In the genomic region with DNA sequence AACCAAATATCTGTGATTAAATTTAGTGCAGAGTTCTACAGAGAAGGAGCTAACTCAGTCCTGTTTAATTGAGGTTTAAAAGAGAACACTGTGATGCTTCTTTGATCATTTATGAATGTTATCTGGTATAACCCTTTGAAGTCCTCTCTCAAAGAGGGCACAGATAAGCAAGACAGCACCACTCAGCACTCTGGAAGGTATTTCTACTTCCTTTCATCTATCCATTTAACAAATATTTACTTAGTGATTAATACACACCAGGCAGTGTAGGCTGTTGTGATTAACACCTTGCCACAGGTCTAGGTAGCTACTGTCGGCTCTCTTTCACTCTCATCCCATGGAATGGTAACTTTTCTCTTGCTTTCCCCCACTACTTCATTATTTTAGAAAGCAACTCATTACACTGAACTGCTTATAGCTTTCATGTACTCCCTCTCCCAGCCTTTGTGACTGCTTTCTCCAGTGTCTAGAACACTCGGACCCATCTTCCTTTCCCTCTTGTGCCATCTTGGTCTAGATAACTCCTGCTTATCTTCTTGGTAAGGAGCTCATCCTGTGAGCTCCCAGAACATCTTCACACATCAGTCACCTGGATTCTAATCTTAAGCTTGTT, we compare ENCODE assay signal across 1 cellular context.
TF ChIP-seq lines count a peak whose summit lies in the region.

No MANE protein-coding gene starts in this region.

TF ChIP-seq in HepG2, 621 proteins besides CTCF, POLR2A, EP300 and RAD21 (continued from another document and continues in another):
- TF ChIP-seq PHF20 (CRISPR knock-in tag; IDR thresholded peaks at IDR 0.05): no peak
- no peak for TF ChIP-seq HMGXB4 (CRISPR knock-in tag; IDR thresholded peaks at IDR 0.05; ENCODE audit: borderline replicate concordance in 1 of 2, low read depth in 1 of 2)
- peak; percentile 64 for TF ChIP-seq ARNTL (CRISPR knock-in tag; IDR thresholded peaks at IDR 0.05)
- 0 out of 2 replicates have a peak, but pooled peaks have one; percentile 21 for TF ChIP-seq KLF11 (CRISPR knock-in tag; IDR thresholded peaks at IDR 0.05)
- peak; percentile 31; the same call in 1 of the 2 replicates for TF ChIP-seq CCDC6 (CRISPR knock-in tag; IDR thresholded peaks at IDR 0.05)
- no peak for TF ChIP-seq FUBP1 (CRISPR knock-in tag; IDR thresholded peaks at IDR 0.05; ENCODE audit: borderline replicate concordance)
- no peak; the same call in 1 of the 2 replicates for TF ChIP-seq NCOA1 (CRISPR knock-in tag; IDR thresholded peaks at IDR 0.05)
- no peak for TF ChIP-seq ZNF747 (CRISPR knock-in tag; IDR thresholded peaks at IDR 0.05; ENCODE audit: borderline replicate concordance)
- TF ChIP-seq MXD4 (CRISPR knock-in tag; IDR thresholded peaks at IDR 0.05): peak; percentile 74; the same call in 1 of the 2 replicates
- TF ChIP-seq FOXK2 (IDR thresholded peaks at IDR 0.05): 0 out of 2 replicates have a peak, but pooled peaks have one; percentile 13
- TF ChIP-seq U2AF1 (optimal IDR thresholded peaks at IDR 0.05; ENCODE audit: low read depth, low read length): no peak
- TF ChIP-seq SRSF9 (IDR thresholded peaks at IDR 0.05; ENCODE audit: borderline replicate concordance, insufficient read depth, low read depth, low read length, poor library complexity, severe bottlenecking): no peak
- no peak for TF ChIP-seq KMT2B (CRISPR knock-in tag; IDR thresholded peaks at IDR 0.05)
- no peak for TF ChIP-seq FLYWCH1 (CRISPR knock-in tag; IDR thresholded peaks at IDR 0.05)
- peak; percentile 59; the same call in 1 of the 2 replicates for TF ChIP-seq NAIF1 (CRISPR knock-in tag; IDR thresholded peaks at IDR 0.05; ENCODE audit: borderline replicate concordance)
- TF ChIP-seq ZNF383 (CRISPR knock-in tag; IDR thresholded peaks at IDR 0.05; ENCODE audit: borderline replicate concordance): no peak
- TF ChIP-seq RBM39 (IDR thresholded peaks at IDR 0.05; ENCODE audit: low read depth, low read length, poor library complexity, severe bottlenecking): no peak
- TF ChIP-seq KDM3A (CRISPR knock-in tag; IDR thresholded peaks at IDR 0.05; ENCODE audit: low read depth): 0 out of 2 replicates have a peak, but pooled peaks have one; percentile 37
- TF ChIP-seq DNMT1 (CRISPR knock-in tag; IDR thresholded peaks at IDR 0.05): no peak
- TF ChIP-seq ZFAT (CRISPR knock-in tag; conservative IDR thresholded peaks at IDR 0.05): no peak
- no peak for TF ChIP-seq CENPT (CRISPR knock-in tag; IDR thresholded peaks at IDR 0.05; ENCODE audit: low read depth)
- TF ChIP-seq, protein P1, sequence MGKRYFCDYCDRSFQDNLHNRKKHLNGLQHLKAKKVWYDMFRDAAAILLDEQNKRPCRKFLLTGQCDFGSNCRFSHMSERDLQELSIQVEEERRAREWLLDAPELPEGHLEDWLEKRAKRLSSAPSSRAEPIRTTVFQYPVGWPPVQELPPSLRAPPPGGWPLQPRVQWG (CRISPR knock-in tag; IDR thresholded peaks at IDR 0.05; ENCODE audit: borderline replicate concordance, low read depth): no peak
- TF ChIP-seq, protein P2, sequence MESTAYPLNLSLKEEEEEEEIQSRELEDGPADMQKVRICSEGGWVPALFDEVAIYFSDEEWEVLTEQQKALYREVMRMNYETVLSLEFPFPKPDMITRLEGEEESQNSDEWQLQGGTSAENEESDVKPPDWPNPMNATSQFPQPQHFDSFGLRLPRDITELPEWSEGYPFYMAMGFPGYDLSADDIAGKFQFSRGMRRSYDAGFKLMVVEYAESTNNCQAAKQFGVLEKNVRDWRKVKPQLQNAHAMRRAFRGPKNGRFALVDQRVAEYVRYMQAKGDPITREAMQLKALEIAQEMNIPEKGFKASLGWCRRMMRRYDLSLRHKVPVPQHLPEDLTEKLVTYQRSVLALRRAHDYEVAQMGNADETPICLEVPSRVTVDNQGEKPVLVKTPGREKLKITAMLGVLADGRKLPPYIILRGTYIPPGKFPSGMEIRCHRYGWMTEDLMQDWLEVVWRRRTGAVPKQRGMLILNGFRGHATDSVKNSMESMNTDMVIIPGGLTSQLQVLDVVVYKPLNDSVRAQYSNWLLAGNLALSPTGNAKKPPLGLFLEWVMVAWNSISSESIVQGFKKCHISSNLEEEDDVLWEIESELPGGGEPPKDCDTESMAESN (CRISPR knock-in tag; conservative IDR thresholded peaks at IDR 0.05): no peak
- no peak for TF ChIP-seq SRSF4 (IDR thresholded peaks at IDR 0.05; ENCODE audit: low read depth, low read length, poor library complexity, severe bottlenecking)
- TF ChIP-seq GPN1 (CRISPR knock-in tag; IDR thresholded peaks at IDR 0.05; ENCODE audit: borderline replicate concordance): no peak
- no peak for TF ChIP-seq ZNF382 (CRISPR knock-in tag; IDR thresholded peaks at IDR 0.05; ENCODE audit: borderline replicate concordance)
- TF ChIP-seq ZNF678 (CRISPR knock-in tag; IDR thresholded peaks at IDR 0.05): no peak
- TF ChIP-seq HDAC1 (CRISPR knock-in tag; IDR thresholded peaks at IDR 0.05): peak; percentile 87
- TF ChIP-seq RAD51 (IDR thresholded peaks at IDR 0.05; ENCODE audit: borderline replicate concordance): no peak
- TF ChIP-seq AGO1 (IDR thresholded peaks at IDR 0.05; ENCODE audit: low read depth, low read length, poor library complexity, severe bottlenecking): no peak
- TF ChIP-seq, protein P3, sequence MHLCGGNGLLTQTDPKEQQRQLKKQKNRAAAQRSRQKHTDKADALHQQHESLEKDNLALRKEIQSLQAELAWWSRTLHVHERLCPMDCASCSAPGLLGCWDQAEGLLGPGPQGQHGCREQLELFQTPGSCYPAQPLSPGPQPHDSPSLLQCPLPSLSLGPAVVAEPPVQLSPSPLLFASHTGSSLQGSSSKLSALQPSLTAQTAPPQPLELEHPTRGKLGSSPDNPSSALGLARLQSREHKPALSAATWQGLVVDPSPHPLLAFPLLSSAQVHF (CRISPR knock-in tag; IDR thresholded peaks at IDR 0.05): no peak
- TF ChIP-seq HNF4A (CRISPR knock-in tag; IDR thresholded peaks at IDR 0.05): peak; percentile 76
- no peak for TF ChIP-seq ATAD3A (CRISPR knock-in tag; IDR thresholded peaks at IDR 0.05)
- peak; percentile 95 for TF ChIP-seq FOSL2 (CRISPR knock-in tag; IDR thresholded peaks at IDR 0.05)
- no peak for TF ChIP-seq ZNF704 (CRISPR knock-in tag; IDR thresholded peaks at IDR 0.05; ENCODE audit: borderline replicate concordance)
- 0 out of 2 replicates have a peak, but pooled peaks have one; percentile 31 for TF ChIP-seq SP140L (CRISPR knock-in tag; IDR thresholded peaks at IDR 0.05; ENCODE audit: borderline replicate concordance)
- TF ChIP-seq JARID2 (CRISPR knock-in tag; IDR thresholded peaks at IDR 0.05; ENCODE audit: insufficient replicate concordance): no peak
- TF ChIP-seq RNF2 (conservative IDR thresholded peaks at IDR 0.05; ENCODE audit: low read depth): no peak
- no peak; the same call in 1 of the 2 replicates for TF ChIP-seq HOMEZ (CRISPR knock-in tag; IDR thresholded peaks at IDR 0.05; ENCODE audit: low read depth)
- TF ChIP-seq YY1 (IDR thresholded peaks at IDR 0.05; ENCODE audit: insufficient read depth, insufficient replicate concordance, low read depth, low read length): no peak
- TF ChIP-seq ZNF672 (CRISPR knock-in tag; IDR thresholded peaks at IDR 0.05): no peak
- TF ChIP-seq MXI1 (IDR thresholded peaks at IDR 0.05; ENCODE audit: borderline replicate concordance, low read depth, low read length): no peak
- TF ChIP-seq ZNF282 (IDR thresholded peaks at IDR 0.05; ENCODE audit: partially characterized antibody): no peak
- peak; percentile 22 to 83; a peak in 3 of 4 replicates for TF ChIP-seq NR2F1 (CRISPR knock-in tag; IDR thresholded peaks at IDR 0.05)
- TF ChIP-seq PAWR (CRISPR knock-in tag; IDR thresholded peaks at IDR 0.05; ENCODE audit: borderline replicate concordance): no peak
- no peak for TF ChIP-seq ZHX1 (CRISPR knock-in tag; IDR thresholded peaks at IDR 0.05; ENCODE audit: low read depth)
- no peak for TF ChIP-seq WIZ (CRISPR knock-in tag; IDR thresholded peaks at IDR 0.05)
- TF ChIP-seq RBM22 (optimal IDR thresholded peaks at IDR 0.05; ENCODE audit: low read length): no peak
- no peak for TF ChIP-seq KDM5A (IDR thresholded peaks at IDR 0.05; ENCODE audit: borderline replicate concordance, low read length)
- TF ChIP-seq KDM5B (CRISPR knock-in tag; IDR thresholded peaks at IDR 0.05; ENCODE audit: borderline replicate concordance): no peak
- TF ChIP-seq, protein P4, sequence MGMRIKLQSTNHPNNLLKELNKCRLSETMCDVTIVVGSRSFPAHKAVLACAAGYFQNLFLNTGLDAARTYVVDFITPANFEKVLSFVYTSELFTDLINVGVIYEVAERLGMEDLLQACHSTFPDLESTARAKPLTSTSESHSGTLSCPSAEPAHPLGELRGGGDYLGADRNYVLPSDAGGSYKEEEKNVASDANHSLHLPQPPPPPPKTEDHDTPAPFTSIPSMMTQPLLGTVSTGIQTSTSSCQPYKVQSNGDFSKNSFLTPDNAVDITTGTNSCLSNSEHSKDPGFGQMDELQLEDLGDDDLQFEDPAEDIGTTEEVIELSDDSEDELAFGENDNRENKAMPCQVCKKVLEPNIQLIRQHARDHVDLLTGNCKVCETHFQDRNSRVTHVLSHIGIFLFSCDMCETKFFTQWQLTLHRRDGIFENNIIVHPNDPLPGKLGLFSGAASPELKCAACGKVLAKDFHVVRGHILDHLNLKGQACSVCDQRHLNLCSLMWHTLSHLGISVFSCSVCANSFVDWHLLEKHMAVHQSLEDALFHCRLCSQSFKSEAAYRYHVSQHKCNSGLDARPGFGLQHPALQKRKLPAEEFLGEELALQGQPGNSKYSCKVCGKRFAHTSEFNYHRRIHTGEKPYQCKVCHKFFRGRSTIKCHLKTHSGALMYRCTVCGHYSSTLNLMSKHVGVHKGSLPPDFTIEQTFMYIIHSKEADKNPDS (CRISPR knock-in tag; IDR thresholded peaks at IDR 0.05): no peak
- peak; percentile 92 for TF ChIP-seq HMG20B (CRISPR knock-in tag; conservative IDR thresholded peaks at IDR 0.05)
- TF ChIP-seq SP2 (CRISPR knock-in tag; IDR thresholded peaks at IDR 0.05): no peak
- TF ChIP-seq FOXP1 (IDR thresholded peaks at IDR 0.05): peak; percentile 90
- TF ChIP-seq FOXP1 (CRISPR knock-in tag; IDR thresholded peaks at IDR 0.05): peak; percentile 93
